Comparison of ENCODE assay signal across 10 cellular contexts in the genomic region with DNA sequence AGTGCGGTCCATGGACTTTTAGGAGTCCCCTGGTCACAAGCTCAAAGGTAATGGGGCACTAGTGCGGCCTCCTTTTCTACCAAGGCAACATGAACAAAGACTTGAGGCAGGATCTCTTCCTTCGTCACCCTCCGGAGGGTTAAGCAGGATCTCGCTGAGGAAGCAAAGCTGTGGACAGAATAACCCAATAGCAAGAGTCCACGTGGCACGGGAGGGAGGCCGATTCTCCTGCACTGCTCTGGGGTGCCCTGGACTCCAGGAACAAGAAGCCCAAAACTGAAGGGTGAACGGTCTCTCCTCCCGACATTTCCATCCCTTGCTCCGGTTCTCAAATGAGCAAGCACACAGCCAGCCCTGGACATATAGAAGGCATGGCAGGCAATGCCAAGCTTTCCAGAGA. TPM values are rescaled to one million over a fixed set of nuclear protein-coding genes. Genes with fewer than 3 reads are reported as not detected.
DNase-seq lines count a peak whose midpoint lies in the region; ATAC-seq, FAIRE-seq and TF ChIP-seq lines count a peak whose summit lies in the region.
"Had no signal": no experiment of that assay in that cellular context is flagged by ENCODE, and none has a peak within 500 bp of the region (broad histone marks: within the 10 kb centered on the region; RNA-seq: fewer than 3 reads in every experiment).

No MANE protein-coding gene starts in this region.

- H3K36me3 ChIP-seq in cardiac muscle cell (no peaks in the 10 kb centered on the region), duodenal mucosa (ENCODE audit: control insufficient read depth in 1 of 2, insufficient read depth in 2 of 2, low read length in 2 of 2) (peaks cover 8 to 9% of the 10 kb centered on the region in 2 donors)

- H3K9me3 Mint-ChIP-seq in naive thymus-derived CD8-positive, alpha-beta T cell = no peaks in the 10 kb centered on the region

- H3K27me3 ChIP-seq in cardiac muscle cell (no peaks in the 10 kb centered on the region), duodenal mucosa (ENCODE audit: control insufficient read depth in 1 of 2, insufficient read depth in 2 of 2, low read length in 2 of 2) (no peaks in the 10 kb centered on the region)

- no peak for TF ChIP-seq CTCF in cardiac muscle cell (IDR thresholded peaks at IDR 0.05; ENCODE audit: low read depth, low read length)

- no peak for ATAC-seq in naive thymus-derived CD8-positive, alpha-beta T cell
- ATAC-seq in GM19351 (IDR thresholded peaks at IDR 0.05; ENCODE audit: unreplicated experiment) = no peak

- peak overlapping the region; percentile 90 to 99 (median 96) for H3K27ac Mint-ChIP-seq in naive thymus-derived CD8-positive, alpha-beta T cell

- DNase-seq in cardiac muscle cell (ENCODE audit: low read depth in 1 of 2, low spot score in 1 of 2) = no peak
- no peak for DNase-seq in cardiac septum (ENCODE audit: low spot score)
- no peak for DNase-seq in naive thymus-derived CD8-positive, alpha-beta T cell
- DNase-seq in urothelium cell line (ENCODE audit: low spot score) = no peak
- DNase-seq in RKO (ENCODE audit: low spot score) = no peak
- no peak for DNase-seq in stimulated activated naive CD4-positive, alpha-beta T cell (lab: John Stamatoyannopoulos, UW)
- DNase-seq: NCI-H1436; stimulated activated CD4-positive, alpha-beta T cell treated with anti-CD3 and anti-CD28 coated beads, Interleukin-1b, Interleukin-23, amount 100 ng/mL, for 48 hours had no signal

- H3K27ac ChIP-seq in cardiac muscle cell (peak overlapping the region; percentile 97), duodenal mucosa (ENCODE audit: low read depth, low read length) (peak overlapping the region; percentile 59)

- peaks cover 64 to 99% (median 97%) of the 10 kb centered on the region in 4 donors for H3K4me1 Mint-ChIP-seq in naive thymus-derived CD8-positive, alpha-beta T cell

- FAIRE-seq in urothelium cell line (lab: Jason Lieb, UNC) = peak; percentile 5

- H3K4me3 ChIP-seq in cardiac muscle cell (no peak overlapping the region), duodenal mucosa (ENCODE audit: low read depth in 1 of 2, low read length in 2 of 2) (no peak overlapping the region)

- intact Hi-C loops in cardiac septum (cut with DNase I) = loop anchor here (5.0 kb wide), 1 partner anchor 40 kb away; no protein-coding TSS in a partner anchor

- H3K4me1 ChIP-seq in cardiac muscle cell (ENCODE audit: low read depth) (peaks cover 86% of the 10 kb centered on the region), duodenal mucosa (ENCODE audit: control insufficient read depth in 1 of 2, insufficient read depth in 2 of 2, low read length in 2 of 2) (peaks cover 86 to 98% of the 10 kb centered on the region in 2 donors)

- no peaks in the 10 kb centered on the region for H3K27me3 Mint-ChIP-seq in naive thymus-derived CD8-positive, alpha-beta T cell

- peak overlapping the region; percentile 66 to 96 (median 86) for H3K4me3 Mint-ChIP-seq in naive thymus-derived CD8-positive, alpha-beta T cell

- H3K36me3 Mint-ChIP-seq in naive thymus-derived CD8-positive, alpha-beta T cell = peaks cover 0 to 33% (median 4%) of the 10 kb centered on the region in 3 donors

- POLR2A ChIA-PET in naive thymus-derived CD8-positive, alpha-beta T cell (lab: Charles Lee) = interaction anchor here (0.6 to 51.6 kb wide), 4 partner anchors 1 to 105 kb away, joined by 5 to 2215 read pairs (median 1118); a partner anchor contains a TSS

- no peaks in the 10 kb centered on the region for H3K9me3 ChIP-seq in cardiac muscle cell (ENCODE audit: low read depth)
- no peaks in the 10 kb centered on the region for H3K9me3 ChIP-seq in duodenal mucosa (ENCODE audit: control insufficient read depth in 1 of 2, low read length in 2 of 2)

- H3K9ac ChIP-seq in duodenal mucosa (ENCODE audit: low read depth in 1 of 2, low read length in 2 of 2) = peak overlapping the region; percentile 21 to 27

RNA-seq across cellular contexts. Expression of a gene that starts 20.7 kb away (rescaled TPM):
- total RNA-seq in cardiac muscle cell = 131 and 174 TPM in 2 replicates
- 88.7 and 98.0 TPM in 2 replicates for polyA plus RNA-seq in cardiac muscle cell
- 282 TPM for total RNA-seq in cardiac septum
- total RNA-seq in naive thymus-derived CD8-positive, alpha-beta T cell = 100 to 1,000 TPM; 711 to 718 TPM
- polyA plus RNA-seq in naive thymus-derived CD8-positive, alpha-beta T cell = 100 to 1,000 TPM in 2 of 3 donors, 10 to 100 TPM in 1; 51.2 to 389 (median 105) TPM
